Comparison of ENCODE assay signal across 1 cellular context in the genomic region with DNA sequence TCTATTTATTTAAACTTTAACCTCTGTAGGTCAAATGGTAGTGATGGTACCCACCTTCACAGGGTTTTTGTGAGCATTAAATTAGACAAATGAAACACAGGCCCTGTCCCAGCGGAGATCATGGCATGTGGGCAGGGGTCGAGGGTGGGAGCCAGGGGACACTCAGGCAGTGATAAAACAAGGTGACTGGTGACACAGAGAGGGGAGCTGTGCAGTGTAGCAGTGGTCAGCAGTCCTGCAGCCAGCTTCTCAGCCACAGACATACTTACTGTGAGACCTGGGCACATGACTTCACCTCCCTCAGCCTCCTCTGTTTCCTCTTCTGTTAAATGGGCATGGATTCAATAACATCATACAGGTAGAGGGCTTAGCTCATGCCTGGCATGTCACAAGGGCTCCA.
TF ChIP-seq lines count a peak whose summit lies in the region.

No MANE protein-coding gene starts in this region.

TF ChIP-seq in endothelial cell of umbilical vein, 7 proteins besides CTCF, POLR2A, EP300 and RAD21 (continued from another document):
- TF ChIP-seq EZH2 (IDR thresholded peaks at IDR 0.05; ENCODE audit: borderline replicate concordance, low read depth, low read length, severe bottlenecking) (no peak), MYC (IDR thresholded peaks at IDR 0.05; ENCODE audit: low read depth, low read length) (no peak)
